Comparison of ENCODE assay signal across 10 cellular contexts in the genomic region with DNA sequence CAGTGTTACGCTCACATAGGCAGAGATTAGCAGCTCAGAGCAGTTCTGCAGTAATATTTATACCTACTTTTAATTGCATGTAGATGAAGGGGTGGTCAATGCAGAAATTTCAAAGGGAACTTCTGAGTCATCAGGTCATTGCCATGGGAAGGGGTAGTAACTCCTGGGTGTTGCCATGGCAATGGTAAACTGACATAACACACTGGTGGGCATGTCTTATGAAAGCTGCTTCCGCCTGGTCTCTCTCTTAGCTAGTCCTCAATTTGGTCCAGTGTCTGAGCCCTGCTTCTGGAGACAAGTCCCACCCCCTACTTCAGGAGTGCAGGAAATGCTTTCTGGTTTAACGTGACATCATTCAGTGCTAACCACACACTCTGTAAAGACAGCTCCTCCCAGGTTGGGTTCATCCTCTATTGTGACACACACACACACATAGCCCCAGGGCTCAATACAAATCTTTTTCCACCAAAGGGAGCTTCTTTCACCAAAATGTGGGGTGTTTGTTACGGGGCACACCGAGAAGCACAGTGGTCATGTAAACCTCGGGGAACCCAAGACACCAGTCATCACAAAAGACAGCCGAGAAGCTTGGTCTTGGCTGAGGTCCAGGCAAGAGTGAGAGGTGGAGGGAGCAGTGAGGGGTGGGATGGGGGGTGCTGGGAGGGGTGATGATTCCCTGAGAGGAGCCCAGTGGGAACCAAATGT.
DNase-seq lines count a peak whose midpoint lies in the region; ATAC-seq lines count a peak whose summit lies in the region.
"Had no signal": no experiment of that assay in that cellular context is flagged by ENCODE, and none has a peak within 500 bp of the region (broad histone marks: within the 10 kb centered on the region; RNA-seq: fewer than 3 reads in every experiment).

No MANE protein-coding gene starts in this region.

- H3K4me1 ChIP-seq in right cardiac atrium (ENCODE audit: control insufficient read depth, insufficient read depth, low read length), result peaks cover 17% of the 10 kb centered on the region
- H3K4me1 ChIP-seq: A549 had no signal

- no peaks in the 10 kb centered on the region for H3K9me3 ChIP-seq in right cardiac atrium (ENCODE audit: control insufficient read depth, low read length)
- H3K9me3 ChIP-seq: A549, heart left ventricle had no signal

- no peaks in the 10 kb centered on the region for H3K27me3 ChIP-seq in right cardiac atrium (ENCODE audit: control insufficient read depth, insufficient read depth)

- H3K4me3 ChIP-seq in right cardiac atrium (ENCODE audit: low read length), result no peak overlapping the region
- H3K4me3 ChIP-seq: A549 had no signal

- intact Hi-C loops in right cardiac atrium (cut with DNase I) (no loop called here), posterior cingulate gyrus (cut with DNase I) (no loop called here)

- H3K27ac ChIP-seq in right cardiac atrium (ENCODE audit: low read length), result no peak overlapping the region
- H3K27ac ChIP-seq: A549 had no signal

- peak in 2 of 3 experiments; percentile 7 to 37 for DNase-seq in NCI-H1417 (lab: John Stamatoyannopoulos, UW)
- DNase-seq in NCI-H1417 treated with DMSO at 0.1 percent for 48 hours (lab: John Stamatoyannopoulos, UW), result no peak
- peak; percentile 27 for DNase-seq in NCI-H510A treated with DMSO at 0.1 percent for 48 hours (lab: John Stamatoyannopoulos, UW)
- DNase-seq in activated T-cell treated with anti-CD3 and anti-CD28 coated beads for 48 hours (ENCODE audit: low read depth), result peak; percentile 10
- no peak for DNase-seq in right cardiac atrium
- DNase-seq in stimulated activated CD8-positive, alpha-beta memory T cell treated with anti-CD3 and anti-CD28 coated beads, Interleukin-4, amount 100 ng/mL, for 4 hours (ENCODE audit: low read depth in 2 of 2, low spot score in 1 of 2), result peak; percentile 12 to 31
- DNase-seq in posterior cingulate gyrus, result no peak

- ATAC-seq in HG02759 (IDR thresholded peaks at IDR 0.05; ENCODE audit: unreplicated experiment) (peak; percentile 85), right cardiac atrium (peak; percentile 4 to 15)

- 75% methylated on average over 7 of the region's 7 CpGs for WGBS in right cardiac atrium

Comparison
In these comparisons a context has a peak if more than half of its experiments do, and no peak if none do; other contexts are left out.
1. DNase-seq: peak in NCI-H1417 (2 of 3), NCI-H510A treated with DMSO at 0.1 percent for 48 hours (single experiment), activated T-cell treated with anti-CD3 and anti-CD28 coated beads for 48 hours (single experiment) and stimulated activated CD8-positive, alpha-beta memory T cell treated with anti-CD3 and anti-CD28 coated beads, Interleukin-4, amount 100 ng/mL, for 4 hours (2 of 2); none in NCI-H1417 treated with DMSO at 0.1 percent for 48 hours (single experiment), right cardiac atrium (0 of 3) and posterior cingulate gyrus (0 of 10).